ENCODE assay signal across 8 cellular contexts in genomic region chr12:105053116-105053572, GRCh38. TPM values are rescaled to one million over a fixed set of nuclear protein-coding genes. Genes with fewer than 3 reads are reported as not detected.
DNase-seq lines count a peak whose midpoint lies in the region; ATAC-seq lines count a peak whose summit lies in the region.

No MANE protein-coding gene starts in this region.

- DNase-seq in G401 (ENCODE audit: low spot score) (peak; percentile 81), NCI-H446 treated with DMSO at 0.1 percent for 48 hours (lab: John Stamatoyannopoulos, UW) (peak; percentile 74), cerebellar cortex (ENCODE audit: low spot score) (peak; percentile 83), left kidney (ENCODE audit: low read depth, low spot score) (peak; percentile 87)
- peak; percentile 79 for DNase-seq in stimulated activated CD4-positive, alpha-beta T cell treated with anti-CD3 and anti-CD28 coated beads, Interleukin-4, amount 100 ng/mL, for 24 hours

- in situ Hi-C loops in G401 (cut with HindIII; ENCODE audit: low sequenced_read_pairs) = no loop called here

- ATAC-seq in HG03139 (IDR thresholded peaks at IDR 0.05; ENCODE audit: unreplicated experiment) (peak; percentile 76), HG03045 (IDR thresholded peaks at IDR 0.05; ENCODE audit: unreplicated experiment) (no peak)
- ATAC-seq in activated CD4-positive, CD25-positive, alpha-beta regulatory T cell treated with anti-CD3 and anti-CD28 coated beads, Interleukin-2, amount 50 U/mL, for 24 hours = peak; percentile 64 to 73

RNA-seq across cellular contexts. Expression of gene ALDH1L2, which starts 31.1 kb away (rescaled TPM):
- total RNA-seq in G401 (2014; rRNA removed; shearing (Covaris generic)) = 0.55 and 2.2 TPM in 2 replicates

RNA-seq across cellular contexts. Expression of gene WASHC4, which starts 54.4 kb away (rescaled TPM):
- 21.9 and 77.3 TPM in 2 replicates for total RNA-seq in G401 (2014; rRNA removed; shearing (Covaris generic))
